In genomic region chr22:31211504-31211861, GRCh38 we compare ENCODE assay signal across 8 cellular contexts. TPM values are rescaled to one million over a fixed set of nuclear protein-coding genes. Genes with fewer than 3 reads are reported as not detected.
DNase-seq lines count a peak whose midpoint lies in the region; ATAC-seq and TF ChIP-seq lines count a peak whose summit lies in the region.

No MANE protein-coding gene starts in this region.

- H3K36me3 Mint-ChIP-seq in IgD-negative memory B cell, result peaks cover 2% of the 10 kb centered on the region
- no peaks in the 10 kb centered on the region for H3K36me3 Mint-ChIP-seq in natural killer cell

- peaks cover 8% of the 10 kb centered on the region for H3K4me1 ChIP-seq in ACC112 (ENCODE audit: control insufficient read depth, insufficient read depth, low read length, unreplicated experiment)

- no peak for ATAC-seq in natural killer cell
- no peak for ATAC-seq in GM19324 (IDR thresholded peaks at IDR 0.05; ENCODE audit: low FRiP score, unreplicated experiment)

- H3K79me2 ChIP-seq in ACC112 (ENCODE audit: control insufficient read depth, insufficient read depth, low read length, unreplicated experiment), result no peaks in the 10 kb centered on the region

- H3K4me3 Mint-ChIP-seq in IgD-negative memory B cell, result peak overlapping the region; percentile 83 to 94 (median 91)
- H3K4me3 Mint-ChIP-seq in natural killer cell, result peak overlapping the region; percentile 88

- no peak overlapping the region for H3K27ac ChIP-seq in ACC112 (ENCODE audit: low read depth, low read length)
- peak overlapping the region; percentile 49 for H3K27ac ChIP-seq in caudate nucleus (ENCODE audit: low read depth, low read length)

- H2AFZ ChIP-seq in ACC112 (ENCODE audit: low read length, unreplicated experiment), result peak overlapping the region; percentile 66

- no peaks in the 10 kb centered on the region for H3K27me3 Mint-ChIP-seq in IgD-negative memory B cell
- H3K27me3 Mint-ChIP-seq in natural killer cell (ENCODE audit: low read depth in 2 of 2), result no peaks in the 10 kb centered on the region

- no peaks in the 10 kb centered on the region for H3K36me3 ChIP-seq in ACC112 (ENCODE audit: insufficient read depth, low read length)

- DNase-seq in caudate nucleus (lab: John Stamatoyannopoulos, UW) (peak in 1 of 61 donors; percentile 15), natural killer cell (no peak), T1000 (lab: John Stamatoyannopoulos, UW) (no peak), NOMO-1 (lab: John Stamatoyannopoulos, UW; ENCODE audit: unreplicated experiment in 2 of 2) (no peak), GM03348 (ENCODE audit: low spot score) (no peak)

- H3K27me3 ChIP-seq in ACC112 (ENCODE audit: insufficient read depth, low read length), result no peaks in the 10 kb centered on the region

- H3K4me3 ChIP-seq in ACC112 (ENCODE audit: low read depth, low read length), result peak overlapping the region; percentile 89

- H3K4me1 Mint-ChIP-seq in IgD-negative memory B cell, result peaks cover 18 to 28% (median 26%) of the 10 kb centered on the region in 3 donors
- H3K4me1 Mint-ChIP-seq in natural killer cell, result peaks cover 33 to 47% of the 10 kb centered on the region in 2 donors

- intact Hi-C loops in natural killer cell (cut with micrococcal nuclease), result loop anchor here (5.0 kb wide), 1 partner anchor 101 kb away; no protein-coding TSS in a partner anchor

- no peak for TF ChIP-seq CTCF in natural killer cell (IDR thresholded peaks at IDR 0.05)

- no peaks in the 10 kb centered on the region for H3K9me3 Mint-ChIP-seq in IgD-negative memory B cell
- no peaks in the 10 kb centered on the region for H3K9me3 Mint-ChIP-seq in natural killer cell

- H3K27ac Mint-ChIP-seq in IgD-negative memory B cell (peak overlapping the region; percentile 49 to 93 (median 90)), natural killer cell (peak overlapping the region; percentile 69 to 92)

RNA-seq across cellular contexts. Expression of gene LIMK2, which starts 0.6 kb away (rescaled TPM):
- polyA plus RNA-seq in IgD-negative memory B cell, result 9.1 TPM
- total RNA-seq in natural killer cell, result 10 to 100 TPM; 17.2 to 28.6 (median 19.1) TPM

RNA-seq across cellular contexts. Expression of gene RNF185, which starts 51.5 kb away (rescaled TPM):
- polyA plus RNA-seq in IgD-negative memory B cell, result 22.0 TPM
- total RNA-seq in natural killer cell, result 10 to 100 TPM; 12.4 to 15.0 (median 13.2) TPM
